ENCODE assay signal across 8 cellular contexts in the genomic region with DNA sequence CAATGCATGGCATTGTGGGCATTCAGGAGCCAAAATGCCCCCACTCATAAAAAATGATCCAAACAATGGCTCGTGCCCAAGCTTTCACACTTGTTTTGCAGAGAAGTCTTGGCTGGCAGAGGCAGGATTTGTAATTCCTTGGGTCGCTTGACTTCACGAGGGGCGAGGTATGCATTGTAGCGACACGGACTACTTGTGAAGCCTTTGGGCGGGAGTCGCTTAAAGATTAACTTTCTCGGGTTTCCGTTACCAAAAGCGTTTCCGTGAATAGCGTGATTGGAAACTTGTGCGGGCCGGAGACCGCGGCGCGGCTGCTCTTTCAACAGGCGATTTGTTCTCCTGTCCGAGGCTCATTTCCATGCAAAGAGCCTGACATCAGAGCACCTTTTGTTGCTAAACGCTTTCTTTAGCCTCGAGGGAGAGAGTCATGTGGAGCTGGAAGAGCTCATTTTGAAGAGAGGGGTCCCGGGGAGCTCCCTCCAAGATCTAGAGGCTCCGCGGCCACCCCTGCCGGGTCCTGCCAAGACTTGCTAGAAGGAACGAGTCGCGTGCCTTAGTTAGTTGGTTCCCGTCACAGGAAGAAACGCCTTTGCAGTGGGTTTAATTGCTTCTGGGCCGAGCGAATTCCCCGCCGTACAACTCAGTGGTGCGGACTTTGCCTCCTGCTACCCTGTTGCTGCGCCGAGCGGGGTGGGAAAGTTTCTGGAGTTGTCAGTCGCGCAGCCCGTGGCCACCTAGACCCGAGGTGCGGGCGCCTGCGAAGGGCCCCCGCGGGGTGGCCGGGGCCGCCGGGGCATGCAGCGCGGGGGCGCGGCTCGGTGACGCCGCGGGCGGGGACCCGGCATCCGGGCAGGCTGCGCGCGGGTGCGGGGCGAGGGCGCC. TPM values are rescaled to one million over a fixed set of nuclear protein-coding genes. Genes with fewer than 3 reads are reported as not detected.
DNase-seq lines count a peak whose midpoint lies in the region; ATAC-seq and TF ChIP-seq lines count a peak whose summit lies in the region.

A gene (plus strand): TSS at position 693 of the 882 bp plus-strand sequence. CDS start 230 bp downstream, outside the sequence.

- POLR2A ChIA-PET in CD8-positive, alpha-beta T cell (lab: Charles Lee): no interaction called here
- POLR2A ChIA-PET in OCI-LY7 (lab: Charles Lee): no interaction called here

- H3K36me3 Mint-ChIP-seq in CD8-positive, alpha-beta T cell: no peaks in the 10 kb centered on the region
- H3K36me3 Mint-ChIP-seq in brain: no peaks in the 10 kb centered on the region

- no TSS peak for BruUV-seq in OCI-LY7 (replicated peaks; lab: Mats Ljungman, UMichigan)

- H3K36me3 ChIP-seq in CD8-positive, alpha-beta T cell (ENCODE audit: insufficient read depth, low read length): no peaks in the 10 kb centered on the region
- H3K36me3 ChIP-seq in Peyer's patch (no peaks in the 10 kb centered on the region), OCI-LY7 (ENCODE audit: insufficient read depth, low read length) (no peaks in the 10 kb centered on the region)

- no peak for TF ChIP-seq CTCF in CD8-positive, alpha-beta T cell (IDR thresholded peaks at IDR 0.05)
- TF ChIP-seq CTCF in Peyer's patch (IDR thresholded peaks at IDR 0.05) (no peak), brain (conservative IDR thresholded peaks at IDR 0.05) (no peak), OCI-LY7 (conservative IDR thresholded peaks at IDR 0.05; ENCODE audit: low read length) (no peak)

- peaks cover 3% of the 10 kb centered on the region for H3K4me1 ChIP-seq in CD8-positive, alpha-beta T cell (ENCODE audit: insufficient read depth, low read length)
- H3K4me1 ChIP-seq in Peyer's patch: peaks cover 0 to 7% (median 0%) of the 10 kb centered on the region in 4 donors
- H3K4me1 ChIP-seq in OCI-LY7 (ENCODE audit: insufficient read depth, low read length, poor library complexity, severe bottlenecking): no peaks in the 10 kb centered on the region

- H3K27ac ChIP-seq in CD8-positive, alpha-beta T cell (ENCODE audit: low read depth, low read length): no peak within 1 kb of the TSS
- H3K27ac ChIP-seq in Peyer's patch: peak within 1 kb of the TSS; percentile 52 to 85 (median 68)
- no peak within 1 kb of the TSS for H3K27ac ChIP-seq in OCI-LY7 (ENCODE audit: low read depth, low read length, poor library complexity, severe bottlenecking)

- TF ChIP-seq POLR2A in Peyer's patch (IDR thresholded peaks at IDR 0.05): peak; percentile 21 to 37

- H3K27ac Mint-ChIP-seq in CD8-positive, alpha-beta T cell: no peak within 1 kb of the TSS
- H3K27ac Mint-ChIP-seq in brain: peak within 1 kb of the TSS; percentile 92 to 100 (median 99)

- H2AFZ ChIP-seq in OCI-LY7 (ENCODE audit: low read length): no peak within 1 kb of the TSS

- H3K9me3 Mint-ChIP-seq in CD8-positive, alpha-beta T cell: no peaks in the 10 kb centered on the region
- H3K9me3 Mint-ChIP-seq in brain: no peaks in the 10 kb centered on the region

- no peak within 1 kb of the TSS for H3K4me2 ChIP-seq in OCI-LY7 (ENCODE audit: low read length)

- H3K27me3 Mint-ChIP-seq in CD8-positive, alpha-beta T cell (ENCODE audit: low read depth): peaks cover 40% of the 10 kb centered on the region
- peaks cover 21% of the 10 kb centered on the region for H3K27me3 Mint-ChIP-seq in brain

- intact Hi-C loops in CD8-positive, alpha-beta T cell (cut with DNase I, micrococcal nuclease): no loop called here
- intact Hi-C loops in posterior vena cava (cut with DNase I) (loop anchor here in 1 of 2 donors (1.0 kb wide), 1 partner anchor 28 kb away; no protein-coding TSS in a partner anchor), OCI-LY7 (cut with micrococcal nuclease; ENCODE audit: unreplicated experiment) (no loop called here)

- ATAC-seq in CD8-positive, alpha-beta T cell: no peak
- peak; percentile 66 for ATAC-seq in GM19463 (IDR thresholded peaks at IDR 0.05; ENCODE audit: unreplicated experiment)

- H3K4me1 Mint-ChIP-seq in CD8-positive, alpha-beta T cell (ENCODE audit: low read depth): peaks cover 10% of the 10 kb centered on the region
- peaks cover 47% of the 10 kb centered on the region for H3K4me1 Mint-ChIP-seq in brain

- H3K4me3 ChIP-seq in CD8-positive, alpha-beta T cell (ENCODE audit: low read depth, low read length): no peak within 1 kb of the TSS
- H3K4me3 ChIP-seq in Peyer's patch: peak within 1 kb of the TSS; percentile 33 to 85 (median 64)
- no peak within 1 kb of the TSS for H3K4me3 ChIP-seq in OCI-LY7 (ENCODE audit: low read depth, low read length, poor library complexity, severe bottlenecking)

- no peaks in the 10 kb centered on the region for H3K9me3 ChIP-seq in CD8-positive, alpha-beta T cell (ENCODE audit: low read length)
- H3K9me3 ChIP-seq in Peyer's patch: no peaks in the 10 kb centered on the region
- H3K9me3 ChIP-seq in OCI-LY7 (ENCODE audit: low read length): no peaks in the 10 kb centered on the region

- H3K9me2 ChIP-seq in OCI-LY7 (ENCODE audit: insufficient read depth, low read length): no peaks in the 10 kb centered on the region

- peaks cover 5% of the 10 kb centered on the region for H3K27me3 ChIP-seq in CD8-positive, alpha-beta T cell (ENCODE audit: insufficient read depth, low read length)
- no peaks in the 10 kb centered on the region for H3K27me3 ChIP-seq in Peyer's patch

- DNase-seq in CD8-positive, alpha-beta T cell: no peak
- peak; percentile 68 for DNase-seq in HK-2 (ENCODE audit: unreplicated experiment)
- DNase-seq in Peyer's patch: peak in 2 of 3 donors; percentile 76 to 82
- DNase-seq in hippocampal formation (lab: John Stamatoyannopoulos, UW): peak; percentile 81 to 83
- DNase-seq in posterior vena cava (ENCODE audit: low spot score): peak; percentile 87
- no peak for DNase-seq in OCI-LY7 (ENCODE audit: low spot score)

- no peaks in the 10 kb centered on the region for H4K20me1 ChIP-seq in OCI-LY7 (ENCODE audit: insufficient read depth, low read length)

- CTCF ChIA-PET in CD8-positive, alpha-beta T cell (lab: Charles Lee): no interaction called here
- CTCF ChIA-PET in OCI-LY7 (lab: Charles Lee; ENCODE audit: unreplicated experiment): no interaction called here

- no peaks in the 10 kb centered on the region for H3K79me2 ChIP-seq in OCI-LY7 (ENCODE audit: insufficient read depth, low read depth, low read length)

- peak within 1 kb of the TSS; percentile 22 for H3K4me3 Mint-ChIP-seq in CD8-positive, alpha-beta T cell
- peak within 1 kb of the TSS; percentile 94 to 98 (median 95) for H3K4me3 Mint-ChIP-seq in brain

RNA-seq across cellular contexts. Expression of the gene that starts here (rescaled TPM):
- under 1 TPM in 1 of 2 experiments, not detected in 1; 0.05 TPM for total RNA-seq in CD8-positive, alpha-beta T cell
- total RNA-seq in Peyer's patch (100 to 1,000 TPM in 1 of 4 donors, 10 to 100 TPM in 3; 17.2 to 141 (median 38.1) TPM), posterior vena cava (10 to 100 TPM; 80.8 to 99.4 TPM), OCI-LY7 (2022) (not detected in 2 replicates)
- polyA plus RNA-seq in brain (ENCODE audit: insufficient read depth, low read depth, low replicate concordance): 11.3 TPM
- total RNA-seq in OCI-LY7 (2014; rRNA removed; shearing (Covaris generic)): not detected in 2 replicates

Comparison
In these comparisons a context has a peak if more than half of its experiments do, and no peak if none do; other contexts are left out.
1. RNA of the gene that starts here (total RNA-seq): 80.8 to 99.4 TPM in posterior vena cava and 17.2 to 141 TPM in Peyer's patch; 0.05 TPM in CD8-positive, alpha-beta T cell and not detected in OCI-LY7; every median in the first group is over 10 times any median in the second.
2. DNase-seq: peak in HK-2 (single experiment), Peyer's patch (2 of 3), hippocampal formation (2 of 2) and posterior vena cava (single experiment); none in CD8-positive, alpha-beta T cell (0 of 7) and OCI-LY7 (single experiment).
3. H3K27ac ChIP-seq: peak in Peyer's patch (4 of 4); none in CD8-positive, alpha-beta T cell (single experiment) and OCI-LY7 (single experiment).
4. H3K4me3 ChIP-seq: peak in Peyer's patch (4 of 4); none in CD8-positive, alpha-beta T cell (single experiment) and OCI-LY7 (single experiment).